In the genomic region with DNA sequence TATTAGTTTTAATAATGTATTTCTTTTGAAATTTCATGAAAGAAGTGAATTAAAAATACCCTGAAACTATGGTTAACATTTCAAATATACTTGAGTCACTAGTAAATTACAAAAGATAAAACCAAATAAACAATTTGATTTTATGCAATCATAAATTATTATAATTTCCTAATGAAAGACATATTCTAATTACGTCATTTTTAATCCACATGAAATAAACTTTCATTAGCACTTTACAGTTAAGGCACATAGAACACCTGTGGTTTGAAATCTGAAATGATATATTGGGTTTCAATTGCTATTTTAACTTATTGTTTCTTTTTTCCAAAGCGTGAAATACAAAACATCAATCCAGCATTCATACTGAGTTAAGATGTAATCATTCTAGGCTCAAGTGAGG, we compare ENCODE assay signal across 18 cellular contexts.
DNase-seq lines count a peak whose midpoint lies in the region; ATAC-seq, FAIRE-seq and TF ChIP-seq lines count a peak whose summit lies in the region.
"Had no signal": no experiment of that assay in that cellular context is flagged by ENCODE, and none has a peak within 500 bp of the region (broad histone marks: within the 10 kb centered on the region; RNA-seq: fewer than 3 reads in every experiment).

No MANE protein-coding gene starts in this region.

- POLR2A ChIA-PET in HCT116 (lab: Charles Lee) = no interaction called here

- H3K79me2 ChIP-seq in HCT116 (ENCODE audit: insufficient read depth, low read length) = no peaks in the 10 kb centered on the region

- no peaks in the 10 kb centered on the region for H3K9me2 ChIP-seq in HCT116 (ENCODE audit: insufficient read depth)

- FAIRE-seq in A204.1 (lab: Jason Lieb, UNC) = peak; percentile 6
- FAIRE-seq in kidney (lab: Jason Lieb, UNC) = peak; percentile 71

- H3K4me2 ChIP-seq in HCT116 (ENCODE audit: low read length) = no peak overlapping the region

- H3K36me3 Mint-ChIP-seq in stimulated activated effector memory CD8-positive, alpha-beta T cell treated with anti-CD3 and anti-CD28 coated beads, Interleukin-12 subunit alpha, Interleukin-12 subunit beta, amount 100 ng/mL, for 72 hours = no peaks in the 10 kb centered on the region
- H3K36me3 Mint-ChIP-seq: CD4-positive, CD25-positive, alpha-beta regulatory T cell had no signal

- H3K9ac ChIP-seq in HCT116 (ENCODE audit: low read length) (no peak overlapping the region), kidney (ENCODE audit: low read length in 2 of 2) (no peak overlapping the region)

- H3K4me1 Mint-ChIP-seq in stimulated activated effector memory CD8-positive, alpha-beta T cell treated with anti-CD3 and anti-CD28 coated beads, Interleukin-12 subunit alpha, Interleukin-12 subunit beta, amount 100 ng/mL, for 72 hours = no peaks in the 10 kb centered on the region
- H3K4me1 Mint-ChIP-seq: CD4-positive, CD25-positive, alpha-beta regulatory T cell had no signal

- no peak for TF ChIP-seq RAD21 in HCT116 (IDR thresholded peaks at IDR 0.05; ENCODE audit: low read depth)

- peaks cover 20% of the 10 kb centered on the region for H3K9me3 Mint-ChIP-seq in stimulated activated effector memory CD8-positive, alpha-beta T cell treated with anti-CD3 and anti-CD28 coated beads, Interleukin-12 subunit alpha, Interleukin-12 subunit beta, amount 100 ng/mL, for 72 hours

- H3K27ac ChIP-seq in HCT116 (ENCODE audit: low read depth, low read length) (no peak overlapping the region), kidney (ENCODE audit: low read depth in 2 of 2, low read length in 2 of 2) (no peak overlapping the region)

- DNase-seq in HCT116 (ENCODE audit: low read depth, low spot score) = no peak
- peak; percentile 85 for DNase-seq in NCI-H69 (lab: John Stamatoyannopoulos, UW)
- no peak for DNase-seq in kidney
- DNase-seq in NCI-H128 (lab: John Stamatoyannopoulos, UW; ENCODE audit: unreplicated experiment) = no peak
- DNase-seq in SW 1271 (lab: John Stamatoyannopoulos, UW) = no peak
- no peak for DNase-seq in stimulated activated effector memory CD8-positive, alpha-beta T cell treated with anti-CD3 and anti-CD28 coated beads, Interleukin-12 subunit alpha, Interleukin-12 subunit beta, amount 100 ng/mL, for 72 hours (ENCODE audit: low spot score in 2 of 2)
- no peak for DNase-seq in cortex of kidney (lab: John Stamatoyannopoulos, UW)
- DNase-seq: 8988T; BE2C; C1 segment of cervical spinal cord; Caco-2; CD4-positive, CD25-positive, alpha-beta regulatory T cell; DMS153; DMS79; GF-D8; GOT3; H7 had no signal

- RAD21 ChIA-PET in HCT116 (lab: Charles Lee; ENCODE audit: low non-redundant PET in 1 of 2, low total read pairs in 2 of 2, uncharacterized antibody in 2 of 2, unreplicated experiment in 2 of 2) = no interaction called here

- BruUV-seq in HCT116 (replicated peaks; lab: Mats Ljungman, UMichigan) = no TSS peak

- H3K9me3 ChIP-seq in HCT116 (ENCODE audit: control insufficient read depth in 1 of 2, insufficient read depth in 1 of 2, low read depth in 1 of 2, low read length in 2 of 2) (no peaks in the 10 kb centered on the region; a peak in 1 of 4 replicates), kidney (ENCODE audit: control insufficient read depth in 1 of 2, low read length in 2 of 2) (peaks cover 0 to 2% of the 10 kb centered on the region in 2 donors)
- H3K9me3 ChIP-seq: BE2C, Caco-2 had no signal

- H4K20me1 ChIP-seq in HCT116 (ENCODE audit: insufficient read depth) = no peaks in the 10 kb centered on the region; the same call in 1 of the 2 replicates

- CTCF ChIA-PET in HCT116 (lab: Charles Lee) = no interaction called here

- H3K27ac Mint-ChIP-seq in stimulated activated effector memory CD8-positive, alpha-beta T cell treated with anti-CD3 and anti-CD28 coated beads, Interleukin-12 subunit alpha, Interleukin-12 subunit beta, amount 100 ng/mL, for 72 hours = no peak overlapping the region
- H3K27ac Mint-ChIP-seq: CD4-positive, CD25-positive, alpha-beta regulatory T cell had no signal

- H3K36me3 ChIP-seq in HCT116 (ENCODE audit: control insufficient read depth in 1 of 2, insufficient read depth in 2 of 2, low read length in 2 of 2) (no peaks in the 10 kb centered on the region), kidney (ENCODE audit: control insufficient read depth in 1 of 2, insufficient read depth in 2 of 2, low read length in 2 of 2) (no peaks in the 10 kb centered on the region)
- H3K36me3 ChIP-seq: BE2C had no signal

- TF ChIP-seq CTCF in HCT116 (IDR thresholded peaks at IDR 0.05 in 2 of 3, conservative IDR thresholded peaks at IDR 0.05 in 1 of 3; ENCODE audit: borderline replicate concordance in 1 of 3, insufficient read depth in 1 of 3, low read depth in 2 of 3, low read length in 2 of 3) (no peak), kidney (IDR thresholded peaks at IDR 0.05; ENCODE audit: borderline replicate concordance, extremely low read depth, insufficient read depth) (no peak)

- no peak for ATAC-seq in HCT116
- no peak for ATAC-seq in stimulated activated effector memory CD8-positive, alpha-beta T cell treated with anti-CD3 and anti-CD28 coated beads, Interleukin-12 subunit alpha, Interleukin-12 subunit beta, amount 100 ng/mL, for 72 hours

- no peak overlapping the region for H3K4me3 Mint-ChIP-seq in stimulated activated effector memory CD8-positive, alpha-beta T cell treated with anti-CD3 and anti-CD28 coated beads, Interleukin-12 subunit alpha, Interleukin-12 subunit beta, amount 100 ng/mL, for 72 hours
- H3K4me3 Mint-ChIP-seq: CD4-positive, CD25-positive, alpha-beta regulatory T cell had no signal

- no peaks in the 10 kb centered on the region for H3K27me3 ChIP-seq in HCT116 (ENCODE audit: insufficient read depth, low read length)
- H3K27me3 ChIP-seq: BE2C had no signal

- H3K4me3 ChIP-seq in HCT116 (replicated peaks in 1 of 2; ENCODE audit: low read depth in 1 of 2, low read length in 2 of 2) = no peak overlapping the region
- no peak overlapping the region for H3K4me3 ChIP-seq in kidney (ENCODE audit: low read length in 2 of 2)

- intact Hi-C loops in HCT116 (cut with micrococcal nuclease) (no loop called here), kidney (cut with DNase I) (no loop called here)

- TF ChIP-seq POLR2A in HCT116 (IDR thresholded peaks at IDR 0.05; ENCODE audit: borderline replicate concordance, extremely low read depth, insufficient read depth, insufficient read length) = no peak

- H2AFZ ChIP-seq in HCT116 (ENCODE audit: low read depth, low read length, poor library complexity, severe bottlenecking) = peak overlapping the region; percentile 52

- H3K4me1 ChIP-seq in HCT116 (ENCODE audit: control insufficient read depth in 1 of 2, insufficient read depth in 2 of 2, low read length in 2 of 2) (no peaks in the 10 kb centered on the region), kidney (ENCODE audit: control insufficient read depth in 1 of 2, insufficient read depth in 1 of 2, low read depth in 1 of 2, low read length in 2 of 2) (no peaks in the 10 kb centered on the region)
- H3K4me1 ChIP-seq: BE2C, Caco-2 had no signal

TF ChIP-seq in HCT116, 20 proteins besides CTCF, POLR2A, EP300 and RAD21:
- TF ChIP-seq JUND (IDR thresholded peaks at IDR 0.05) = no peak
- TF ChIP-seq, protein P1, sequence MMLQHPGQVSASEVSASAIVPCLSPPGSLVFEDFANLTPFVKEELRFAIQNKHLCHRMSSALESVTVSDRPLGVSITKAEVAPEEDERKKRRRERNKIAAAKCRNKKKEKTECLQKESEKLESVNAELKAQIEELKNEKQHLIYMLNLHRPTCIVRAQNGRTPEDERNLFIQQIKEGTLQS (IDR thresholded peaks at IDR 0.05) = no peak
- no peak for TF ChIP-seq ZFX (IDR thresholded peaks at IDR 0.05)
- TF ChIP-seq POLR2AphosphoS5 (IDR thresholded peaks at IDR 0.05; ENCODE audit: low read depth, low read length) = no peak
- TF ChIP-seq REST (IDR thresholded peaks at IDR 0.05; ENCODE audit: low read depth) = no peak
- TF ChIP-seq SIN3A (IDR thresholded peaks at IDR 0.05; ENCODE audit: low read depth) = no peak
- no peak for TF ChIP-seq EGR1 (IDR thresholded peaks at IDR 0.05; ENCODE audit: low read depth)
- no peak for TF ChIP-seq SRF (IDR thresholded peaks at IDR 0.05; ENCODE audit: low read depth)
- no peak for TF ChIP-seq ZNF274 (IDR thresholded peaks at IDR 0.05; ENCODE audit: low read depth, low read length)
- TF ChIP-seq EZH2phosphoT487 (IDR thresholded peaks at IDR 0.05; ENCODE audit: borderline replicate concordance) = no peak
- no peak for TF ChIP-seq CEBPB (IDR thresholded peaks at IDR 0.05; ENCODE audit: low read depth)
- TF ChIP-seq SP1 (IDR thresholded peaks at IDR 0.05; ENCODE audit: low read depth) = no peak
- no peak for TF ChIP-seq YY1 (IDR thresholded peaks at IDR 0.05; ENCODE audit: extremely low read depth, insufficient replicate concordance, low read depth, low read length)
- no peak for TF ChIP-seq ELF1 (IDR thresholded peaks at IDR 0.05; ENCODE audit: borderline replicate concordance, low read depth)
